9 cellular contexts compared by ENCODE assay signal in the genomic region with DNA sequence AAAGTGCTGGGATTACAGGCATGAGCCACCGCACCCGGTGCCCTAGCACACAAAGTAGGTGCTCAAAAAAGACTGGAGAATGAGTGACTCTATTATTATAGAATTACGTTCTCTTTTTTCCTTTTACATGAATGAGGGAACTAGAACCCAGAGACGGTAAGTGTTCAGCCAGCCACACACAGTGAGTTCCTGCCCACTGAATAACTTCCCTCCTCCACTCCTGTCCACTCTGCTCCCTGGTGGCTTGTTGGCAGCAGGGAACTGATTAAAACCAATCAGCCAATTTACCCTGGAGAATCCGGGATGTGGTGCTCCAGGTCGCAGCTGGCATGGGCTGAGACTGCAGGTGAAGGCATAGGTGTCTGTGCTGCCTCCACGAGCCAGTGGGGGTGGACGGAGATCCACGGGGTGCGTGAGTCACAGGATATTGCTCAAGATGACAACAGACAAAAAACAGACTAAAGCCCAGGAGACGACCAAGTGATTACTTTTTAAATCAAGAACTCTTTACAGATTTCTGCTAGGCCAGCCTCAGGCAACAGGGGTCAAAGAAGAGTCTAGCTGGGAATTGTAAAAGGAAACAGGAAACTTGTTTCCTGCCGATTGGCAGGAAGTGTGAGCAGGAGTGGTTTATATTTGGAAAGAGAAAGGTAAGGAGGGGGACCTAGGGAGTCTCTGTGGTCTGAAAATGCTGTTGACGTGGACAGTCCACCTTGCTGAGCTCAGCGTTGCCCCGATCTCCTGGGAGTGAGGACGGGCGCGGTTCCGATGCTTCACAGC.
DNase-seq lines count a peak whose midpoint lies in the region; ATAC-seq and TF ChIP-seq lines count a peak whose summit lies in the region.
"Had no signal": no experiment of that assay in that cellular context is flagged by ENCODE, and none has a peak within 500 bp of the region (broad histone marks: within the 10 kb centered on the region; RNA-seq: fewer than 3 reads in every experiment).

No MANE protein-coding gene starts in this region.

- H3K27ac ChIP-seq in left ventricle myocardium inferior (replicated peaks) = peak overlapping the region; percentile 72
- H3K27ac ChIP-seq: KMS-11 had no signal

- H3K27me3 Mint-ChIP-seq in activated CD4-positive, alpha-beta memory T cell treated with anti-CD3 and anti-CD28 coated beads for 36 hours = peaks cover 3% of the 10 kb centered on the region

- no peaks in the 10 kb centered on the region for H3K36me3 Mint-ChIP-seq in activated CD4-positive, alpha-beta memory T cell treated with anti-CD3 and anti-CD28 coated beads for 36 hours

- H3K4me1 ChIP-seq in left ventricle myocardium inferior = peaks cover 57% of the 10 kb centered on the region

- no peak overlapping the region for H3K4me3 ChIP-seq in left ventricle myocardium inferior
- H3K4me3 ChIP-seq: dorsolateral prefrontal cortex had no signal

- no peak overlapping the region for H3K27ac Mint-ChIP-seq in activated CD4-positive, alpha-beta memory T cell treated with anti-CD3 and anti-CD28 coated beads for 36 hours

- H3K9me3 Mint-ChIP-seq in activated CD4-positive, alpha-beta memory T cell treated with anti-CD3 and anti-CD28 coated beads for 36 hours = no peaks in the 10 kb centered on the region

- ATAC-seq in HG03521 (IDR thresholded peaks at IDR 0.05; ENCODE audit: unreplicated experiment) = no peak
- ATAC-seq in GM21423 (IDR thresholded peaks at IDR 0.05; ENCODE audit: unreplicated experiment) = no peak

- no peaks in the 10 kb centered on the region for H3K9me3 ChIP-seq in left ventricle myocardium inferior (replicated peaks)

- H3K36me3 ChIP-seq in left ventricle myocardium inferior = no peaks in the 10 kb centered on the region

- CTCF ChIA-PET in activated CD4-positive, alpha-beta memory T cell treated with anti-CD3 and anti-CD28 coated beads for 36 hours (lab: Charles Lee) = interaction anchor here (1.4 kb wide), 1 partner anchor 59 kb away, joined by 3 read pairs; no protein-coding TSS in a partner anchor

- H3K27me3 ChIP-seq in left ventricle myocardium inferior (ENCODE audit: low read depth) = no peaks in the 10 kb centered on the region
- H3K27me3 ChIP-seq: dorsolateral prefrontal cortex had no signal

- TF ChIP-seq CTCF in left ventricle myocardium inferior (IDR thresholded peaks at IDR 0.05; ENCODE audit: borderline replicate concordance) = peak; percentile 10

- POLR2A ChIA-PET in activated CD4-positive, alpha-beta memory T cell treated with anti-CD3 and anti-CD28 coated beads for 36 hours (lab: Charles Lee) = no interaction called here

- H3K4me1 Mint-ChIP-seq in activated CD4-positive, alpha-beta memory T cell treated with anti-CD3 and anti-CD28 coated beads for 36 hours (ENCODE audit: low read depth) = peaks cover 5% of the 10 kb centered on the region

- DNase-seq in HT-29 (ENCODE audit: low spot score) (peak; percentile 38), left ventricle myocardium inferior (peak; percentile 50), GM19240 (ENCODE audit: insufficient read length, low spot score) (no peak)
- peak; percentile 38 for DNase-seq in activated CD4-positive, alpha-beta memory T cell treated with anti-CD3 and anti-CD28 coated beads for 36 hours
- peak; percentile 12 for DNase-seq in stimulated activated CD8-positive, alpha-beta memory T cell treated with anti-CD3 and anti-CD28 coated beads, Interleukin-12 subunit alpha, Interleukin-12 subunit beta, amount 100 ng/mL, for 4 hours (ENCODE audit: low read depth)

- H3K4me3 Mint-ChIP-seq in activated CD4-positive, alpha-beta memory T cell treated with anti-CD3 and anti-CD28 coated beads for 36 hours = no peak overlapping the region

- intact Hi-C loops in activated CD4-positive, alpha-beta memory T cell treated with anti-CD3 and anti-CD28 coated beads for 36 hours (cut with micrococcal nuclease) = no loop called here
- intact Hi-C loops in left ventricle myocardium inferior (cut with micrococcal nuclease) = no loop called here
